8 cellular contexts compared by ENCODE assay signal in genomic region chr1:27602510-27603319, GRCh38. TPM values are rescaled to one million over a fixed set of nuclear protein-coding genes. Genes with fewer than 3 reads are reported as not detected.
DNase-seq lines count a peak whose midpoint lies in the region; ATAC-seq and TF ChIP-seq lines count a peak whose summit lies in the region.

No MANE protein-coding gene starts in this region.

- ATAC-seq in activated CD8-positive, alpha-beta T cell treated with anti-CD3 and anti-CD28 coated beads for 36 hours, result no peak
- ATAC-seq in HG03025 (IDR thresholded peaks at IDR 0.05; ENCODE audit: low FRiP score, unreplicated experiment) (no peak), GM18498 (IDR thresholded peaks at IDR 0.05; ENCODE audit: unreplicated experiment) (no peak)

- no peaks in the 10 kb centered on the region; the same call in 1 of the 2 replicates for H3K36me3 Mint-ChIP-seq in HFFc6 (ENCODE audit: low read depth)
- no peaks in the 10 kb centered on the region for H3K36me3 Mint-ChIP-seq in activated CD8-positive, alpha-beta T cell treated with anti-CD3 and anti-CD28 coated beads for 36 hours (ENCODE audit: low read depth)

- H3K27ac ChIP-seq in esophagus (ENCODE audit: low read depth in 2 of 2, low read length in 1 of 2), result peak overlapping the region; percentile 95 to 96

- peaks cover 21% of the 10 kb centered on the region for H3K4me1 Mint-ChIP-seq in HFFc6 (ENCODE audit: low read depth)
- H3K4me1 Mint-ChIP-seq in activated CD8-positive, alpha-beta T cell treated with anti-CD3 and anti-CD28 coated beads for 36 hours (ENCODE audit: low read depth), result peaks cover 46% of the 10 kb centered on the region

- no peaks in the 10 kb centered on the region for H3K9me3 Mint-ChIP-seq in HFFc6
- no peaks in the 10 kb centered on the region for H3K9me3 Mint-ChIP-seq in activated CD8-positive, alpha-beta T cell treated with anti-CD3 and anti-CD28 coated beads for 36 hours

- DNase-seq in BJ (ENCODE audit: low read depth) (no peak), HFFc6 (no peak), myocyte (ENCODE audit: low read depth) (peak; percentile 51)
- DNase-seq in activated CD8-positive, alpha-beta T cell treated with anti-CD3 and anti-CD28 coated beads for 36 hours, result peak; percentile 48
- no peak for DNase-seq in stimulated activated CD4-positive, alpha-beta T cell treated with anti-CD3 and anti-CD28 coated beads, Interleukin-2, amount 100 ng/mL, for 48 hours

- H3K27me3 ChIP-seq in BJ (ENCODE audit: control insufficient read depth, insufficient read depth, low read length) (no peaks in the 10 kb centered on the region), esophagus (ENCODE audit: control insufficient read depth in 1 of 2, insufficient read depth in 2 of 2, low read length in 2 of 2) (no peaks in the 10 kb centered on the region)

- H3K4me3 Mint-ChIP-seq in HFFc6, result peak overlapping the region; percentile 73
- H3K4me3 Mint-ChIP-seq in activated CD8-positive, alpha-beta T cell treated with anti-CD3 and anti-CD28 coated beads for 36 hours, result peak overlapping the region; percentile 93

- POLR2A ChIA-PET in BJ (lab: Charles Lee), result no interaction called here
- POLR2A ChIA-PET in activated CD8-positive, alpha-beta T cell treated with anti-CD3 and anti-CD28 coated beads for 36 hours (lab: Charles Lee), result interaction anchor here (0.9 to 1.8 kb wide), 4 partner anchors 59 to 123 kb away, joined by 3 to 5 read pairs (median 3); no protein-coding TSS in a partner anchor

- peaks cover 14 to 30% of the 10 kb centered on the region in 2 donors for H3K4me1 ChIP-seq in esophagus (ENCODE audit: control insufficient read depth in 2 of 2, insufficient read depth in 2 of 2, low read length in 1 of 2)

- TF ChIP-seq CTCF in BJ (IDR thresholded peaks at IDR 0.05; ENCODE audit: insufficient read depth, low read depth, low read length), result no peak
- TF ChIP-seq CTCF in HFFc6 (IDR thresholded peaks at IDR 0.05), result no peak
- no peak for TF ChIP-seq CTCF in activated CD8-positive, alpha-beta T cell treated with anti-CD3 and anti-CD28 coated beads for 36 hours (IDR thresholded peaks at IDR 0.05)

- intact Hi-C loops in activated CD8-positive, alpha-beta T cell treated with anti-CD3 and anti-CD28 coated beads for 36 hours (cut with micrococcal nuclease), result loop anchor here (10.0 kb wide), 1 partner anchor 122 kb away; the partner anchor contains the start of gene FAM76A

- CTCF ChIA-PET in BJ (lab: Yijun Ruan, JAX), result interaction anchor here (0.6 to 12.5 kb wide), 16 partner anchors 13 to 209 kb away, joined by 3 to 238 read pairs (median 4); no protein-coding TSS in a partner anchor
- CTCF ChIA-PET in activated CD8-positive, alpha-beta T cell treated with anti-CD3 and anti-CD28 coated beads for 36 hours (lab: Charles Lee), result interaction anchor here (1.1 to 25.3 kb wide), 9 partner anchors 34 to 207 kb away, joined by 3 to 533 read pairs (median 6); partner anchors contain the start of gene IFI6

- no peaks in the 10 kb centered on the region for H3K36me3 ChIP-seq in BJ (ENCODE audit: control insufficient read depth, insufficient read depth, low read length)
- peaks cover 0 to 5% of the 10 kb centered on the region in 2 donors for H3K36me3 ChIP-seq in esophagus (ENCODE audit: control insufficient read depth in 2 of 2, insufficient read depth in 2 of 2, low read length in 1 of 2)

- peak overlapping the region; percentile 82 for H3K4me3 ChIP-seq in BJ (ENCODE audit: low read depth, low read length)
- H3K4me3 ChIP-seq in esophagus (ENCODE audit: low read depth in 1 of 2, low read length in 2 of 2), result peak overlapping the region; percentile 90 to 94

- 1 to 2% methylated on average over 32 to 51 of the region's 55 CpGs for WGBS in esophagus, 2 donors

- no peaks in the 10 kb centered on the region for H3K9me3 ChIP-seq in esophagus (ENCODE audit: control insufficient read depth in 2 of 2, insufficient read depth in 1 of 2, low read depth in 1 of 2, low read length in 1 of 2)

- H3K27ac Mint-ChIP-seq in HFFc6, result peak overlapping the region; percentile 61
- H3K27ac Mint-ChIP-seq in activated CD8-positive, alpha-beta T cell treated with anti-CD3 and anti-CD28 coated beads for 36 hours, result no peak overlapping the region

- H3K27me3 Mint-ChIP-seq in HFFc6 (ENCODE audit: insufficient read depth), result peaks cover 2% of the 10 kb centered on the region
- no peaks in the 10 kb centered on the region for H3K27me3 Mint-ChIP-seq in activated CD8-positive, alpha-beta T cell treated with anti-CD3 and anti-CD28 coated beads for 36 hours

RNA-seq across cellular contexts. Expression of gene AHDC1, which starts 1.2 kb away (rescaled TPM):
- polyA plus RNA-seq in BJ (2011; rRNA removed), result 3.5 and 4.1 TPM in 2 replicates
- polyA minus RNA-seq in BJ (2011; rRNA and poly(A)+ RNA removed), result 4.4 and 5.2 TPM in 2 replicates
- total RNA-seq in HFFc6 (2021; fragmentation: NEBNext Ultra II Directional; extraction: Animal tissue kit (Norgen Biotek cat#: 25700)), result 10 to 100 TPM; 30.7 to 53.2 (median 34.7) TPM
- 10 to 100 TPM; 26.3 to 27.6 TPM for total RNA-seq in activated CD8-positive, alpha-beta T cell treated with anti-CD3 and anti-CD28 coated beads for 36 hours
- 10 to 100 TPM; 24.7 to 58.4 TPM for polyA plus RNA-seq in esophagus
- total RNA-seq in myocyte, result 46.6 and 55.3 TPM in 2 replicates
- 67.3 TPM for polyA plus RNA-seq in myocyte (2012)

RNA-seq across cellular contexts. Expression of gene FGR, which starts 32.3 kb away (rescaled TPM):
- polyA plus RNA-seq in BJ (2011; rRNA removed), result not detected in 2 replicates
- 0.21 TPM in 1 of 2 replicates, not detected in the other for polyA minus RNA-seq in BJ (2011; rRNA and poly(A)+ RNA removed)
- not detected for total RNA-seq in HFFc6 (2021; fragmentation: NEBNext Ultra II Directional; extraction: Animal tissue kit (Norgen Biotek cat#: 25700))
- total RNA-seq in activated CD8-positive, alpha-beta T cell treated with anti-CD3 and anti-CD28 coated beads for 36 hours, result under 1 TPM; 0.51 to 0.56 TPM
- polyA plus RNA-seq in esophagus, result 1 to 10 TPM; 3.4 to 3.6 TPM
- 0.05 and 0.29 TPM in 2 replicates for total RNA-seq in myocyte
- not detected for polyA plus RNA-seq in myocyte (2012)

Comparison
In these comparisons a context has a peak if more than half of its experiments do, and no peak if none do; other contexts are left out.
1. DNase-seq: peak in activated CD8-positive, alpha-beta T cell treated with anti-CD3 and anti-CD28 coated beads for 36 hours (single experiment) and myocyte (single experiment); none in BJ (single experiment), HFFc6 (single experiment) and stimulated activated CD4-positive, alpha-beta T cell treated with anti-CD3 and anti-CD28 coated beads, Interleukin-2, amount 100 ng/mL, for 48 hours (0 of 2).